11 cellular contexts compared by ENCODE assay signal in the genomic region with DNA sequence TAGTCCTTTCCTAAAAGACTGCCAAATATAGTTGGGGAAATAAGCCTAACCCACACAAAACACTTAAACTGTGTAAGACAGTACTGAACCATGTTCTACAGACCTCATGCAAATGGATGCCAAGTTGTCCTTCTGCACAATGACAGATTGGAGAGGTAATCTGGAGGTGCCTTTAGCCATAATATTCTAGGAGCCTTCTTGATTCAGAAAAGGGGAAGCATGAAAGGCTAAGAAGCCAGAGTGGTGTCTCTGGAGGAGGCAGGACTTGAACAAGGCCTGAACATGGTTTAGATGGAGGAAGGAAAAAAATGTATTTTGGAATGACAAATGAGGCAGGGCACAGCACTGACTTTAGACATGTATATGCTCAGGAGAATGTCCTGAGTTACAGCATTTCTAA.
A peak's percentile ranks its signal among the peaks of the same experiment; 100 is the strongest.
DNase-seq lines count a peak whose midpoint lies in the region; ATAC-seq and TF ChIP-seq lines count a peak whose summit lies in the region.
"Had no signal": no experiment of that assay in that cellular context is flagged by ENCODE, and none has a peak within 500 bp of the region (broad histone marks: within the 10 kb centered on the region; RNA-seq: fewer than 3 reads in every experiment).

No MANE protein-coding gene starts in this region.

- no peaks in the 10 kb centered on the region for H4K20me1 ChIP-seq in KMS-11 (ENCODE audit: insufficient read depth)

- intact Hi-C loops in CD8-positive, alpha-beta T cell (cut with DNase I, micrococcal nuclease) = loop anchor here (5.0 to 10.0 kb wide), 3 partner anchors 37 to 1035 kb away; partner anchors contain the start of gene MOB4 (in 1 of the 2)

- no peaks in the 10 kb centered on the region for H3K79me2 ChIP-seq in KMS-11 (ENCODE audit: insufficient read depth, low read depth)

- H3K4me1 ChIP-seq in CD8-positive, alpha-beta T cell (ENCODE audit: insufficient read depth, low read length) = peaks cover 79% of the 10 kb centered on the region
- peaks cover 17% of the 10 kb centered on the region for H3K4me1 ChIP-seq in KMS-11 (ENCODE audit: low read depth, poor library complexity, severe bottlenecking)
- H3K4me1 ChIP-seq in neutrophil (ENCODE audit: control insufficient read depth in 1 of 2, insufficient read depth in 1 of 2, low read depth in 1 of 2, low read length in 1 of 2) = peaks cover 77 to 80% of the 10 kb centered on the region in 2 experiments

- H3K9ac ChIP-seq in KMS-11 = no peak overlapping the region

- H3K4me1 Mint-ChIP-seq in CD8-positive, alpha-beta T cell (ENCODE audit: low read depth) = peaks cover 90% of the 10 kb centered on the region

- DNase-seq in CD8-positive, alpha-beta T cell = no peak
- DNase-seq in activated naive CD4-positive, alpha-beta T cell treated with anti-CD3 and anti-CD28 coated beads, Interleukin-2, amount 50 U/mL, for 72 hours (ENCODE audit: low spot score in 2 of 2) = no peak
- DNase-seq in SK-N-DZ (ENCODE audit: low spot score) (no peak), HuH-7 (ENCODE audit: low spot score) (no peak)
- no peak for DNase-seq in NK-92 treated with Interleukin-12 subunit alpha and Interleukin-12 subunit beta, amount 100 ng/mL, for 24 hours (lab: John Stamatoyannopoulos, UW)
- DNase-seq: Calu3, NCI-H1048, NCI-H446 treated with DMSO at 0.1 percent for 48 hours had no signal

- POLR2A ChIA-PET in CD8-positive, alpha-beta T cell (lab: Charles Lee) = interaction anchor here (1.4 to 17.9 kb wide), 5 partner anchors 10 to 107 kb away, joined by 4 to 288 read pairs (median 11); partner anchors contain the start of gene ANKRD44

- peak overlapping the region; percentile 99 for H3K27ac Mint-ChIP-seq in CD8-positive, alpha-beta T cell
- peak overlapping the region; percentile 29 to 85 for H3K27ac Mint-ChIP-seq in activated naive CD4-positive, alpha-beta T cell treated with anti-CD3 and anti-CD28 coated beads, Interleukin-2, amount 50 U/mL, for 72 hours

- H3K4me3 Mint-ChIP-seq in CD8-positive, alpha-beta T cell = peak overlapping the region; percentile 94

- no peaks in the 10 kb centered on the region for H3K9me3 Mint-ChIP-seq in CD8-positive, alpha-beta T cell
- no peaks in the 10 kb centered on the region for H3K9me3 Mint-ChIP-seq in activated naive CD4-positive, alpha-beta T cell treated with anti-CD3 and anti-CD28 coated beads, Interleukin-2, amount 50 U/mL, for 72 hours

- no peaks in the 10 kb centered on the region for H3K27me3 Mint-ChIP-seq in CD8-positive, alpha-beta T cell (ENCODE audit: low read depth)

- peaks cover 8% of the 10 kb centered on the region for H3K36me3 ChIP-seq in CD8-positive, alpha-beta T cell (ENCODE audit: insufficient read depth, low read length)
- no peaks in the 10 kb centered on the region for H3K36me3 ChIP-seq in KMS-11 (ENCODE audit: insufficient read depth)
- no peaks in the 10 kb centered on the region for H3K36me3 ChIP-seq in neutrophil

- peak overlapping the region; percentile 19 for H3K4me3 ChIP-seq in CD8-positive, alpha-beta T cell (ENCODE audit: low read depth, low read length)
- no peak overlapping the region for H3K4me3 ChIP-seq in KMS-11 (IDR thresholded peaks at IDR 0.05; ENCODE audit: insufficient read depth, low read depth, low read length)
- peak overlapping the region; percentile 33 to 60 for H3K4me3 ChIP-seq in neutrophil (ENCODE audit: low read depth in 1 of 2, low read length in 1 of 2)

- no peaks in the 10 kb centered on the region for H3K27me3 ChIP-seq in CD8-positive, alpha-beta T cell (ENCODE audit: insufficient read depth, low read length)
- H3K27me3 ChIP-seq in KMS-11 (ENCODE audit: insufficient read depth, low read depth) = no peaks in the 10 kb centered on the region
- H3K27me3 ChIP-seq in neutrophil = no peaks in the 10 kb centered on the region

- TF ChIP-seq CTCF in CD8-positive, alpha-beta T cell (IDR thresholded peaks at IDR 0.05) = no peak
- TF ChIP-seq CTCF in KMS-11 (conservative IDR thresholded peaks at IDR 0.05; ENCODE audit: low read depth, low read length) (no peak), neutrophil (IDR thresholded peaks at IDR 0.05) (no peak)

- peak overlapping the region; percentile 69; the same call in 1 of the 2 replicates for H3K4me2 ChIP-seq in KMS-11

- no peak overlapping the region for H2AFZ ChIP-seq in KMS-11 (ENCODE audit: low read depth)

- CTCF ChIA-PET in CD8-positive, alpha-beta T cell (lab: Charles Lee) = interaction anchor here (0.8 to 7.8 kb wide), 6 partner anchors 9 to 118 kb away, joined by 3 to 89 read pairs (median 6); partner anchors contain the start of gene ANKRD44

- H3K36me3 Mint-ChIP-seq in CD8-positive, alpha-beta T cell = peaks cover 42% of the 10 kb centered on the region
- H3K36me3 Mint-ChIP-seq in activated naive CD4-positive, alpha-beta T cell treated with anti-CD3 and anti-CD28 coated beads, Interleukin-2, amount 50 U/mL, for 72 hours = peaks cover 10 to 24% of the 10 kb centered on the region in 2 donors

- H3K9me3 ChIP-seq in CD8-positive, alpha-beta T cell (ENCODE audit: low read length) = no peaks in the 10 kb centered on the region
- H3K9me3 ChIP-seq in neutrophil = no peaks in the 10 kb centered on the region

- no peak for ATAC-seq in CD8-positive, alpha-beta T cell
- no peak for ATAC-seq in activated naive CD4-positive, alpha-beta T cell treated with anti-CD3 and anti-CD28 coated beads, Interleukin-2, amount 50 U/mL, for 72 hours
- ATAC-seq: Right ventricle myocardium inferior had no signal

- H3K27ac ChIP-seq in CD8-positive, alpha-beta T cell (ENCODE audit: low read depth, low read length) = peak overlapping the region; percentile 66
- H3K27ac ChIP-seq in KMS-11 = no peak overlapping the region
- H3K27ac ChIP-seq in neutrophil = peak overlapping the region; percentile 88
